ENCODE assay signal across 13 cellular contexts in the genomic region with DNA sequence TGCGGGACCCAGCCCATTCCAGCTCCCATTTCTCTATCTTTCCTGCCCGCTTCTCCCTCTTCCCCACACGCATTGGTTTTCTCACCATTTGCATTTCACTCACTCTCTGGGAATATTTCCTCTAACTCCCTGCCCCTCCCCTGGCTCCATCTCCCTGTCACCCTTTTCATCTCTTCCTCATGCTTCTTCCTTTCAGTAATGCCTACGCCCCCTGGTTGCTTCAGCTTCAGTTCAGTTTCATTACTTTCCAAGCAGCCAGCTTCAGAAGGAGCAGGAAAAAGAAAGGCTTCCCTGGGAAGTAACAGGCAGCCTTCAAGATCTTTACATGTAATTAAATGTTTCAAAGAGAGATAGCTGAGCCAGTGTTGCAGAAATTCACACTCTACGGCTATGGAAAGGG.
A peak's percentile ranks its signal among the peaks of the same experiment; 100 is the strongest.
DNase-seq lines count a peak whose midpoint lies in the region; ATAC-seq and TF ChIP-seq lines count a peak whose summit lies in the region.
"Had no signal": no experiment of that assay in that cellular context is flagged by ENCODE, and none has a peak within 500 bp of the region (broad histone marks: within the 10 kb centered on the region; RNA-seq: fewer than 3 reads in every experiment).

No MANE protein-coding gene starts in this region.

- H3K27ac ChIP-seq in OCI-LY1 (ENCODE audit: low read depth, low read length, poor library complexity, severe bottlenecking) (no peak overlapping the region), mammary epithelial cell (ENCODE audit: insufficient read depth, low read depth, low read length) (no peak overlapping the region)
- H3K27ac ChIP-seq: brain microvascular endothelial cell, spleen, vagina had no signal

- ATAC-seq in stimulated activated effector memory CD8-positive, alpha-beta T cell treated with anti-CD3 and anti-CD28 coated beads, Interleukin-12 subunit alpha, Interleukin-12 subunit beta, amount 100 ng/mL, for 72 hours, result no peak
- no peak for ATAC-seq in HG03571 (IDR thresholded peaks at IDR 0.05; ENCODE audit: unreplicated experiment)
- ATAC-seq in GM18511 (IDR thresholded peaks at IDR 0.05; ENCODE audit: unreplicated experiment), result no peak

- H3K9ac ChIP-seq in OCI-LY1 (ENCODE audit: low read length) (no peak overlapping the region), mammary epithelial cell (ENCODE audit: insufficient read depth, low read length) (no peak overlapping the region)

- H3F3A ChIP-seq in OCI-LY1 (ENCODE audit: insufficient read depth, low read length), result no peaks in the 10 kb centered on the region

- in situ Hi-C loops in mammary epithelial cell (cut with MboI; ENCODE audit: low sequenced_read_pairs in 2 of 2), result no loop called here

- H3K4me2 ChIP-seq in OCI-LY1 (ENCODE audit: low read length) (peak overlapping the region; percentile 80; the same call in 1 of the 2 replicates), mammary epithelial cell (ENCODE audit: insufficient read depth, low read depth, low read length) (no peak overlapping the region)

- H3K79me2 ChIP-seq in OCI-LY1 (ENCODE audit: insufficient read depth, low read length), result no peaks in the 10 kb centered on the region
- no peaks in the 10 kb centered on the region for H3K79me2 ChIP-seq in mammary epithelial cell (ENCODE audit: insufficient read depth, low read length)

- BruUV-seq in mammary epithelial cell (replicated peaks; lab: Mats Ljungman, UMichigan), result no TSS peak

- H3K4me1 Mint-ChIP-seq in activated T-cell treated with anti-CD3 and anti-CD28 coated beads, Interleukin-2, amount 50 U/mL, for 24 hours (ENCODE audit: low read depth), result peaks cover 10% of the 10 kb centered on the region
- peaks cover 26% of the 10 kb centered on the region for H3K4me1 Mint-ChIP-seq in glutamatergic neuron (ENCODE audit: low read depth, unreplicated experiment)
- H3K4me1 Mint-ChIP-seq in stimulated activated effector memory CD8-positive, alpha-beta T cell treated with anti-CD3 and anti-CD28 coated beads, Interleukin-12 subunit alpha, Interleukin-12 subunit beta, amount 100 ng/mL, for 72 hours, result peaks cover 10% of the 10 kb centered on the region

- DNase-seq in activated T-cell treated with anti-CD3 and anti-CD28 coated beads, Interleukin-2, amount 50 U/mL, for 24 hours, result no peak
- DNase-seq in activated T-cell treated with anti-CD3 and anti-CD28 coated beads for 4 hours (no peak), glutamatergic neuron (no peak), mammary epithelial cell (no peak)
- DNase-seq in stimulated activated effector memory CD8-positive, alpha-beta T cell treated with anti-CD3 and anti-CD28 coated beads, Interleukin-12 subunit alpha, Interleukin-12 subunit beta, amount 100 ng/mL, for 72 hours (ENCODE audit: low spot score in 2 of 2), result no peak
- DNase-seq: activated effector memory CD4-positive, alpha-beta T cell treated with anti-CD3 and anti-CD28 coated beads, Interleukin-2, amount 50 U/mL, for 16 hours; brain microvascular endothelial cell; Right ventricle myocardium superior had no signal

- peaks cover 13% of the 10 kb centered on the region for H3K4me1 ChIP-seq in OCI-LY1 (ENCODE audit: insufficient read depth, low read length, severe bottlenecking)
- H3K4me1 ChIP-seq in mammary epithelial cell (ENCODE audit: insufficient read depth, low read length), result peaks cover 23% of the 10 kb centered on the region

- no peaks in the 10 kb centered on the region for H3K36me3 Mint-ChIP-seq in activated T-cell treated with anti-CD3 and anti-CD28 coated beads, Interleukin-2, amount 50 U/mL, for 24 hours (ENCODE audit: low read depth)
- H3K36me3 Mint-ChIP-seq in glutamatergic neuron (ENCODE audit: unreplicated experiment), result no peaks in the 10 kb centered on the region
- no peaks in the 10 kb centered on the region for H3K36me3 Mint-ChIP-seq in stimulated activated effector memory CD8-positive, alpha-beta T cell treated with anti-CD3 and anti-CD28 coated beads, Interleukin-12 subunit alpha, Interleukin-12 subunit beta, amount 100 ng/mL, for 72 hours

- H2AFZ ChIP-seq in OCI-LY1 (ENCODE audit: low read length) (no peak overlapping the region), mammary epithelial cell (ENCODE audit: low read depth, low read length) (no peak overlapping the region)

- CTCF ChIA-PET in mammary epithelial cell (lab: Charles Lee; ENCODE audit: low non-redundant PET), result no interaction called here

- H3K4me3 Mint-ChIP-seq in activated T-cell treated with anti-CD3 and anti-CD28 coated beads, Interleukin-2, amount 50 U/mL, for 24 hours, result peak overlapping the region; percentile 50
- H3K4me3 Mint-ChIP-seq in glutamatergic neuron (ENCODE audit: unreplicated experiment), result peak overlapping the region; percentile 40
- peak overlapping the region; percentile 48 for H3K4me3 Mint-ChIP-seq in stimulated activated effector memory CD8-positive, alpha-beta T cell treated with anti-CD3 and anti-CD28 coated beads, Interleukin-12 subunit alpha, Interleukin-12 subunit beta, amount 100 ng/mL, for 72 hours

- no peaks in the 10 kb centered on the region for H3K9me2 ChIP-seq in OCI-LY1 (ENCODE audit: low read depth, low read length)

- H3K4me3 ChIP-seq in OCI-LY1 (ENCODE audit: low read depth, low read length, poor library complexity, severe bottlenecking), result no peak overlapping the region
- no peak overlapping the region for H3K4me3 ChIP-seq in mammary epithelial cell (replicated peaks in 1 of 3; ENCODE audit: insufficient read depth in 1 of 3, low read depth in 2 of 3, low read length in 3 of 3)

- H3K9me3 ChIP-seq in OCI-LY1 (ENCODE audit: low read length) (no peaks in the 10 kb centered on the region), mammary epithelial cell (replicated peaks; ENCODE audit: insufficient read depth, low read length) (no peaks in the 10 kb centered on the region)
- H3K9me3 ChIP-seq: spleen, vagina had no signal

- H3K27me3 Mint-ChIP-seq in activated T-cell treated with anti-CD3 and anti-CD28 coated beads, Interleukin-2, amount 50 U/mL, for 24 hours, result peaks cover 39% of the 10 kb centered on the region
- H3K27me3 Mint-ChIP-seq in glutamatergic neuron (ENCODE audit: unreplicated experiment), result peaks cover 2% of the 10 kb centered on the region

- no peaks in the 10 kb centered on the region for H4K20me1 ChIP-seq in OCI-LY1 (ENCODE audit: insufficient read depth, low read length)
- no peaks in the 10 kb centered on the region for H4K20me1 ChIP-seq in mammary epithelial cell (ENCODE audit: insufficient read depth, low read length)

- H3K27ac Mint-ChIP-seq in activated T-cell treated with anti-CD3 and anti-CD28 coated beads, Interleukin-2, amount 50 U/mL, for 24 hours, result no peak overlapping the region
- no peak overlapping the region for H3K27ac Mint-ChIP-seq in glutamatergic neuron (ENCODE audit: unreplicated experiment)
- H3K27ac Mint-ChIP-seq in stimulated activated effector memory CD8-positive, alpha-beta T cell treated with anti-CD3 and anti-CD28 coated beads, Interleukin-12 subunit alpha, Interleukin-12 subunit beta, amount 100 ng/mL, for 72 hours, result no peak overlapping the region

- 95% methylated on average over 5 of the region's 5 CpGs for WGBS in mammary epithelial cell (ENCODE audit: low coverage, missing lambda C conversion rate)

- H3K27me3 ChIP-seq in OCI-LY1 (ENCODE audit: insufficient read depth, low read length) (no peaks in the 10 kb centered on the region), mammary epithelial cell (ENCODE audit: insufficient read depth, low read length) (peaks cover 13% of the 10 kb centered on the region)
- H3K27me3 ChIP-seq: vagina had no signal

- TF ChIP-seq CTCF in OCI-LY1 (IDR thresholded peaks at IDR 0.05; ENCODE audit: low read length) (no peak), glutamatergic neuron (IDR thresholded peaks at IDR 0.05; ENCODE audit: partially characterized antibody, unreplicated experiment) (no peak), mammary epithelial cell (conservative IDR thresholded peaks at IDR 0.05 in 1 of 2, IDR thresholded peaks at IDR 0.05 in 1 of 2; ENCODE audit: extremely low read depth in 1 of 2, insufficient read depth in 1 of 2, low read depth in 1 of 2, low read length in 2 of 2) (no peak)

- peaks cover 16% of the 10 kb centered on the region; the same call in 1 of the 2 replicates for H3K36me3 ChIP-seq in OCI-LY1 (ENCODE audit: insufficient read depth, low read length)
- no peaks in the 10 kb centered on the region for H3K36me3 ChIP-seq in mammary epithelial cell (ENCODE audit: insufficient read depth, low read length)
- H3K36me3 ChIP-seq: brain microvascular endothelial cell, spleen, vagina had no signal

- intact Hi-C loops in mammary epithelial cell (cut with micrococcal nuclease), result loop anchor here (5.0 kb wide), 2 partner anchors 64 to 514 kb away; a partner anchor contains a TSS

- H3K9me3 Mint-ChIP-seq in activated T-cell treated with anti-CD3 and anti-CD28 coated beads, Interleukin-2, amount 50 U/mL, for 24 hours, result no peaks in the 10 kb centered on the region
- peaks cover 2% of the 10 kb centered on the region for H3K9me3 Mint-ChIP-seq in glutamatergic neuron (ENCODE audit: unreplicated experiment)
- H3K9me3 Mint-ChIP-seq in stimulated activated effector memory CD8-positive, alpha-beta T cell treated with anti-CD3 and anti-CD28 coated beads, Interleukin-12 subunit alpha, Interleukin-12 subunit beta, amount 100 ng/mL, for 72 hours, result no peaks in the 10 kb centered on the region

- dilution Hi-C loops in mammary epithelial cell (cut with HindIII; ENCODE audit: low sequenced_read_pairs), result no loop called here
